Comparison of ENCODE assay signal across 1 cellular context in the genomic region with DNA sequence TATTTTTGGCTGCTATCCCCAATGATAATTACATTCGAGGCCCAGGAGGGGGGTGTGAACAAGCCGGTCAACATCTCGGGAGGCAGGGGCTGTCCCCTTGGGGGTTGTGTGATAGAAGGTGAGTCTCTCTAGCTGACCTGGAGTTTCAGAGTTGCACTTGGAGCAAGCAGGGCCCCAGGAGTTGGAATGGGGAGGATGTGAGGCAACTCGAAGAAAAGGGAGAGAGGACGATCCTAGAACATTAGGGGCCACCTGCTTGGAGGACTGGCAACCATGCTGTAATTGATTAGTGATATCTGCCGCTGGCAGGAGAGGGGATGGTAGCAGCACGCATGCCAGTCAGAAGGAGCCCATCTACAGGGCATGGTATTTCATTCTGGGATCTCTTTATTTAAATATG.
TF ChIP-seq lines count a peak whose summit lies in the region.

No MANE protein-coding gene starts in this region.

TF ChIP-seq in IMR-90, 13 proteins besides CTCF, POLR2A, EP300 and RAD21:
- TF ChIP-seq, protein P1, sequence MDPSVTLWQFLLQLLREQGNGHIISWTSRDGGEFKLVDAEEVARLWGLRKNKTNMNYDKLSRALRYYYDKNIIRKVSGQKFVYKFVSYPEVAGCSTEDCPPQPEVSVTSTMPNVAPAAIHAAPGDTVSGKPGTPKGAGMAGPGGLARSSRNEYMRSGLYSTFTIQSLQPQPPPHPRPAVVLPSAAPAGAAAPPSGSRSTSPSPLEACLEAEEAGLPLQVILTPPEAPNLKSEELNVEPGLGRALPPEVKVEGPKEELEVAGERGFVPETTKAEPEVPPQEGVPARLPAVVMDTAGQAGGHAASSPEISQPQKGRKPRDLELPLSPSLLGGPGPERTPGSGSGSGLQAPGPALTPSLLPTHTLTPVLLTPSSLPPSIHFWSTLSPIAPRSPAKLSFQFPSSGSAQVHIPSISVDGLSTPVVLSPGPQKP (IDR thresholded peaks at IDR 0.05; ENCODE audit: borderline replicate concordance, low read depth, low read length), result no peak
- no peak for TF ChIP-seq RCOR1 (IDR thresholded peaks at IDR 0.05; ENCODE audit: insufficient replicate concordance, low read length)
- TF ChIP-seq MAFK (IDR thresholded peaks at IDR 0.05; ENCODE audit: low read depth, low read length), result no peak
- TF ChIP-seq NFE2L2 (IDR thresholded peaks at IDR 0.05; ENCODE audit: low read depth, low read length), result no peak
- no peak for TF ChIP-seq BHLHE40 (IDR thresholded peaks at IDR 0.05; ENCODE audit: low read depth, low read length)
- TF ChIP-seq MXI1 (IDR thresholded peaks at IDR 0.05; ENCODE audit: borderline replicate concordance, low read depth, low read length), result no peak
- TF ChIP-seq RFX5 (IDR thresholded peaks at IDR 0.05; ENCODE audit: low read depth, low read length), result no peak
- TF ChIP-seq, protein P2, sequence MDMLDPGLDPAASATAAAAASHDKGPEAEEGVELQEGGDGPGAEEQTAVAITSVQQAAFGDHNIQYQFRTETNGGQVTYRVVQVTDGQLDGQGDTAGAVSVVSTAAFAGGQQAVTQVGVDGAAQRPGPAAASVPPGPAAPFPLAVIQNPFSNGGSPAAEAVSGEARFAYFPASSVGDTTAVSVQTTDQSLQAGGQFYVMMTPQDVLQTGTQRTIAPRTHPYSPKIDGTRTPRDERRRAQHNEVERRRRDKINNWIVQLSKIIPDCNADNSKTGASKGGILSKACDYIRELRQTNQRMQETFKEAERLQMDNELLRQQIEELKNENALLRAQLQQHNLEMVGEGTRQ (IDR thresholded peaks at IDR 0.05; ENCODE audit: low read depth, low read length), result no peak
- no peak for TF ChIP-seq CHD1 (IDR thresholded peaks at IDR 0.05; ENCODE audit: low read depth, low read length)
- no peak for TF ChIP-seq MAZ (IDR thresholded peaks at IDR 0.05; ENCODE audit: borderline replicate concordance, low read depth, low read length)
- TF ChIP-seq SMC3 (IDR thresholded peaks at IDR 0.05; ENCODE audit: low read depth, low read length), result no peak
- no peak for TF ChIP-seq FOS (IDR thresholded peaks at IDR 0.05; ENCODE audit: low read depth, low read length)
- no peak for TF ChIP-seq CEBPB (IDR thresholded peaks at IDR 0.05; ENCODE audit: low read depth, low read length)
TF ChIP-seq in IMR-90: peak in this region for 0.
